ENCODE assay signal across 15 cellular contexts in genomic region chr17:82247856-82248671, GRCh38. TPM values are rescaled to one million over a fixed set of nuclear protein-coding genes. Genes with fewer than 3 reads are reported as not detected.
A peak's percentile ranks its signal among the peaks of the same experiment; 100 is the strongest.
DNase-seq lines count a peak whose midpoint lies in the region; ATAC-seq and TF ChIP-seq lines count a peak whose summit lies in the region.
"Had no signal": no experiment of that assay in that cellular context is flagged by ENCODE, and none has a peak within 500 bp of the region (broad histone marks: within the 10 kb centered on the region; RNA-seq: fewer than 3 reads in every experiment).

No MANE protein-coding gene starts in this region.

- ATAC-seq in gastroesophageal sphincter: no peak
- no peak for ATAC-seq in HG03108 (IDR thresholded peaks at IDR 0.05; ENCODE audit: unreplicated experiment)
- no peak for ATAC-seq in sciatic nerve
- ATAC-seq: effector memory CD8-positive, alpha-beta T cell had no signal

- no peak overlapping the region for H3K4me3 ChIP-seq in CD8-positive, alpha-beta memory T cell (ENCODE audit: low read length)
- H3K4me3 ChIP-seq in PC-9: no peak overlapping the region
- no peak overlapping the region for H3K4me3 ChIP-seq in gastroesophageal sphincter
- no peak overlapping the region for H3K4me3 ChIP-seq in spleen

- peaks cover 19 to 97% (median 22%) of the 10 kb centered on the region in 3 donors for H3K36me3 Mint-ChIP-seq in CD8-positive, alpha-beta memory T cell

- H4K20me1 ChIP-seq in PC-9 (ENCODE audit: insufficient read depth): peaks cover 95% of the 10 kb centered on the region

- BruUV-seq in PC-9 (replicated peaks; lab: Mats Ljungman, UMichigan): no TSS peak

- H3K4me1 Mint-ChIP-seq in CD8-positive, alpha-beta memory T cell: peaks cover 13 to 28% (median 14%) of the 10 kb centered on the region in 3 donors

- H3K27me3 Mint-ChIP-seq in CD8-positive, alpha-beta memory T cell: peaks cover 0 to 4% of the 10 kb centered on the region in 2 donors
- H3K27me3 Mint-ChIP-seq: activated CD4-positive, alpha-beta T cell treated with anti-CD3 and anti-CD28 coated beads, Interleukin-2, amount 10 ng/mL, durations not matched to agents 7 days and 5 days; effector memory CD8-positive, alpha-beta T cell had no signal

- TF ChIP-seq EP300 in gastroesophageal sphincter (IDR thresholded peaks at IDR 0.05): no peak

- H3K4me2 ChIP-seq in PC-9: no peak overlapping the region

- no peaks in the 10 kb centered on the region for H3K27me3 ChIP-seq in CD8-positive, alpha-beta memory T cell (ENCODE audit: insufficient read depth, low read length, poor library complexity, severe bottlenecking)
- H3K27me3 ChIP-seq in PC-9 (ENCODE audit: insufficient read depth, low read depth): no peaks in the 10 kb centered on the region
- no peaks in the 10 kb centered on the region for H3K27me3 ChIP-seq in gastroesophageal sphincter
- H3K27me3 ChIP-seq in spleen (replicated peaks in 1 of 7): no peaks in the 10 kb centered on the region

- POLR2A ChIA-PET in CD8-positive, alpha-beta memory T cell (lab: Charles Lee): no interaction called here
- POLR2A ChIA-PET in PC-9 (lab: Charles Lee; ENCODE audit: unreplicated experiment): no interaction called here

- intact Hi-C loops in PC-9 (cut with micrococcal nuclease; ENCODE audit: unreplicated experiment): loop anchor here (2.0 to 10.0 kb wide), 3 partner anchors 45 to 213 kb away; partner anchors contain the start of genes DCXR, RAC3 and SECTM1
- intact Hi-C loops in spleen (cut with DNase I; ENCODE audit: low total_unique reads): no loop called here
- intact Hi-C loops in sciatic nerve (cut with DNase I): no loop called here

- CTCF ChIA-PET in CD8-positive, alpha-beta memory T cell (lab: Charles Lee): interaction anchor here (1.0 kb wide), 1 partner anchor 69 kb away, joined by 3 read pairs; the partner anchor contains the start of gene CD7
- CTCF ChIA-PET in PC-9 (lab: Charles Lee): no interaction called here

- no peak overlapping the region for H2AFZ ChIP-seq in PC-9
- H2AFZ ChIP-seq: parathyroid adenoma had no signal

- H3K79me2 ChIP-seq in PC-9 (ENCODE audit: low read depth): peaks cover 24% of the 10 kb centered on the region

- peaks cover 100% of the 10 kb centered on the region for H3K36me3 ChIP-seq in CD8-positive, alpha-beta memory T cell (ENCODE audit: insufficient read depth, low read length)
- H3K36me3 ChIP-seq in PC-9 (ENCODE audit: low read depth) (peaks cover 11% of the 10 kb centered on the region; the same call in 1 of the 2 replicates), gastroesophageal sphincter (peaks cover 0 to 97% of the 10 kb centered on the region in 2 donors), spleen (peaks cover 31 to 100% (median 100%) of the 10 kb centered on the region in 6 donors)

- DNase-seq in CD8-positive, alpha-beta memory T cell: no peak
- DNase-seq in PC-9 (no peak), spleen (no peak), sciatic nerve (ENCODE audit: low spot score) (no peak), NCI-H82 (lab: John Stamatoyannopoulos, UW) (no peak)
- DNase-seq: activated CD4-positive, alpha-beta T cell treated with anti-CD3 and anti-CD28 coated beads, Interleukin-2, amount 10 ng/mL, durations not matched to agents 7 days and 5 days; DMS79 treated with DMSO at 0.1 percent for 48 hours; effector memory CD8-positive, alpha-beta T cell; head of caudate nucleus; NK-92 treated with Interleukin-12 subunit alpha and Interleukin-12 subunit beta, amount 100 ng/mL, for 24 hours; stimulated activated CD4-positive, alpha-beta T cell treated with anti-CD3 and anti-CD28 coated beads, Interleukin-2, amount 100 ng/mL, for 24 hours; stimulated activated naive CD4-positive, alpha-beta T cell treated with Interleukin-2 at 50 U/mL for 16 hours had no signal

- H3K4me3 Mint-ChIP-seq in CD8-positive, alpha-beta memory T cell: peak overlapping the region in 1 of 7 donors; percentile 29
- H3K4me3 Mint-ChIP-seq: activated CD4-positive, alpha-beta T cell treated with anti-CD3 and anti-CD28 coated beads, Interleukin-2, amount 10 ng/mL, durations not matched to agents 7 days and 5 days had no signal

- no peak for TF ChIP-seq POLR2A in gastroesophageal sphincter (IDR thresholded peaks at IDR 0.05)
- TF ChIP-seq POLR2A in spleen (IDR thresholded peaks at IDR 0.05): no peak

- peaks cover 7% of the 10 kb centered on the region for H3K4me1 ChIP-seq in CD8-positive, alpha-beta memory T cell (ENCODE audit: insufficient read depth, low read length)
- H3K4me1 ChIP-seq in PC-9 (replicated peaks; ENCODE audit: insufficient read depth) (peaks cover 24% of the 10 kb centered on the region), gastroesophageal sphincter (peaks cover 0 to 80% (median 31%) of the 10 kb centered on the region in 3 donors), spleen (peaks cover 9 to 71% (median 40%) of the 10 kb centered on the region in 6 donors)

- H3K9me2 ChIP-seq in PC-9 (ENCODE audit: insufficient read depth): no peaks in the 10 kb centered on the region

- H3K27ac Mint-ChIP-seq in CD8-positive, alpha-beta memory T cell: peak overlapping the region in 5 of 8 donors; percentile 11 to 72 (median 29)

- peaks cover 0 to 2% (median 0%) of the 10 kb centered on the region in 5 donors for H3K9me3 Mint-ChIP-seq in CD8-positive, alpha-beta memory T cell
- H3K9me3 Mint-ChIP-seq: activated CD4-positive, alpha-beta T cell treated with anti-CD3 and anti-CD28 coated beads, Interleukin-2, amount 10 ng/mL, durations not matched to agents 7 days and 5 days; effector memory CD8-positive, alpha-beta T cell had no signal

- no peaks in the 10 kb centered on the region for H3K9me3 ChIP-seq in CD8-positive, alpha-beta memory T cell (ENCODE audit: low read length)
- H3K9me3 ChIP-seq in PC-9 (ENCODE audit: insufficient read depth, low read depth): no peaks in the 10 kb centered on the region
- H3K9me3 ChIP-seq in gastroesophageal sphincter: no peaks in the 10 kb centered on the region
- H3K9me3 ChIP-seq in spleen: no peaks in the 10 kb centered on the region

- H3F3A ChIP-seq in PC-9 (ENCODE audit: insufficient read depth, low read depth): peaks cover 69% of the 10 kb centered on the region

- 63 to 64% methylated on average over 5 to 16 of the region's 28 CpGs for WGBS in gastroesophageal sphincter (ENCODE audit: low coverage in 1 of 2), 2 donors
- 83 to 90% (median 85%) methylated on average over 28 of the region's 28 CpGs for WGBS in spleen, 5 donors

- no peak overlapping the region for H3K27ac ChIP-seq in CD8-positive, alpha-beta memory T cell (ENCODE audit: low read depth, low read length)
- H3K27ac ChIP-seq in PC-9: peak overlapping the region; percentile 75
- H3K27ac ChIP-seq in gastroesophageal sphincter: peak overlapping the region in 3 of 4 donors; percentile 83 to 88 (median 86)
- peak overlapping the region in 5 of 8 donors; percentile 70 to 76 (median 71) for H3K27ac ChIP-seq in spleen
- H3K27ac ChIP-seq: parathyroid adenoma had no signal

- no peak for TF ChIP-seq CTCF in PC-9 (conservative IDR thresholded peaks at IDR 0.05)
- TF ChIP-seq CTCF in gastroesophageal sphincter (IDR thresholded peaks at IDR 0.05): no peak
- TF ChIP-seq CTCF in spleen (IDR thresholded peaks at IDR 0.05 in 8 of 11, conservative IDR thresholded peaks at IDR 0.05 in 3 of 11): no peak

RNA-seq across cellular contexts. Expression of gene SLC16A3, which starts 19.2 kb away (rescaled TPM):
- 10 to 100 TPM; 27.5 to 31.8 TPM for total RNA-seq in CD8-positive, alpha-beta memory T cell
- polyA plus RNA-seq in CD8-positive, alpha-beta memory T cell: 3.3 TPM
- total RNA-seq in PC-9 (2021): 157 and 198 TPM in 2 replicates
- total RNA-seq in gastroesophageal sphincter: 10 to 100 TPM; 11.2 to 38.5 (median 22.1) TPM
- 100 to 1,000 TPM in 3 of 7 donors, 10 to 100 TPM in 4; 41.7 to 185 (median 91.6) TPM for total RNA-seq in spleen
- 10 to 100 TPM; 11.1 to 28.2 (median 16.5) TPM for polyA plus RNA-seq in spleen
- total RNA-seq in sciatic nerve: 53.1 TPM

RNA-seq across cellular contexts. Expression of gene CSNK1D, which starts 25.4 kb away (rescaled TPM):
- 100 to 1,000 TPM; 129 to 141 TPM for total RNA-seq in CD8-positive, alpha-beta memory T cell
- 74.6 TPM for polyA plus RNA-seq in CD8-positive, alpha-beta memory T cell
- total RNA-seq in PC-9 (2021) (151 and 181 TPM in 2 replicates), gastroesophageal sphincter (10 to 100 TPM; 23.4 to 92.1 (median 72.4) TPM), spleen (100 to 1,000 TPM in 5 of 7 donors, 10 to 100 TPM in 2; 74.3 to 216 (median 160) TPM), sciatic nerve (152 TPM)
- 100 to 1,000 TPM in 1 of 3 donors, 10 to 100 TPM in 2; 46.5 to 122 (median 67.2) TPM for polyA plus RNA-seq in spleen

RNA-seq across cellular contexts. Expression of gene CCDC57, which starts 35.4 kb away (rescaled TPM):
- 10 to 100 TPM; 69.8 to 77.6 TPM for total RNA-seq in CD8-positive, alpha-beta memory T cell
- 39.2 TPM for polyA plus RNA-seq in CD8-positive, alpha-beta memory T cell
- total RNA-seq in PC-9 (2021) (138 and 140 TPM in 2 replicates), gastroesophageal sphincter (10 to 100 TPM in 3 of 4 donors, 1 to 10 TPM in 1; 6.5 to 28.2 (median 16.2) TPM), spleen (10 to 100 TPM; 28.8 to 59.6 (median 43.6) TPM), sciatic nerve (50.6 TPM)
- polyA plus RNA-seq in spleen: 100 to 1,000 TPM in 1 of 3 donors, 10 to 100 TPM in 2; 82.4 to 164 (median 83.0) TPM
